In the genomic region with DNA sequence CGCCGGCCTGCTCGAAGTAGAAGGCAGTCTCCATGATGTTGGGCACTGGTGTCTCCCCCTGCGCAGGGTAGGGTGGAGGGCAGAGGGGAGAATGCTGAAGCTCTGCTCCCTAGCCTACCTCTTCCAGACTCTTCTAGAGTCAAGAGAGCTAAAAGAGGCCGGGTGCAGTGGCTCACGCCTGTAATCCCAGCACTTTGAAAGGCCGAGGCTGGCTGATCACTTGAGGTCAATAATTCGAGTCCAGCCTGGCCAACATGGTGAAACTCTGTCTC, we compare ENCODE assay signal across 9 cellular contexts. TPM values are rescaled to one million over a fixed set of nuclear protein-coding genes. Genes with fewer than 3 reads are reported as not detected.
"Had no signal": no experiment of that assay in that cellular context is flagged by ENCODE, and none has a peak within 500 bp of the region (broad histone marks: within the 10 kb centered on the region; RNA-seq: fewer than 3 reads in every experiment).

No MANE protein-coding gene starts in this region.

- FAIRE-seq: HepG2 had no signal

- DNase-seq: H7, HFFc6, KBM-7 had no signal

- H3K4me2 ChIP-seq: GM23338 had no signal

- H3K9me3 ChIP-seq: HAP-1 had no signal

- ATAC-seq: GM23338, HCT116, HepG2 had no signal

- H3K27ac Mint-ChIP-seq: GM23338, HFFc6 had no signal

- H3K36me3 ChIP-seq: HAP-1 had no signal

- H3K4me3 ChIP-seq: GM23338, HAP-1 had no signal

- H3K4me3 Mint-ChIP-seq: GM23338, HFFc6 had no signal

- H3K27ac ChIP-seq: HL-60 had no signal

- H3K4me1 ChIP-seq: HAP-1 had no signal

RNA-seq across cellular contexts. Expression of a gene that starts 10.2 kb away (rescaled TPM):
- total RNA-seq: H4 had no signal
- polyA plus RNA-seq: HepG2 had no signal
